ENCODE assay signal across 8 cellular contexts in the genomic region with DNA sequence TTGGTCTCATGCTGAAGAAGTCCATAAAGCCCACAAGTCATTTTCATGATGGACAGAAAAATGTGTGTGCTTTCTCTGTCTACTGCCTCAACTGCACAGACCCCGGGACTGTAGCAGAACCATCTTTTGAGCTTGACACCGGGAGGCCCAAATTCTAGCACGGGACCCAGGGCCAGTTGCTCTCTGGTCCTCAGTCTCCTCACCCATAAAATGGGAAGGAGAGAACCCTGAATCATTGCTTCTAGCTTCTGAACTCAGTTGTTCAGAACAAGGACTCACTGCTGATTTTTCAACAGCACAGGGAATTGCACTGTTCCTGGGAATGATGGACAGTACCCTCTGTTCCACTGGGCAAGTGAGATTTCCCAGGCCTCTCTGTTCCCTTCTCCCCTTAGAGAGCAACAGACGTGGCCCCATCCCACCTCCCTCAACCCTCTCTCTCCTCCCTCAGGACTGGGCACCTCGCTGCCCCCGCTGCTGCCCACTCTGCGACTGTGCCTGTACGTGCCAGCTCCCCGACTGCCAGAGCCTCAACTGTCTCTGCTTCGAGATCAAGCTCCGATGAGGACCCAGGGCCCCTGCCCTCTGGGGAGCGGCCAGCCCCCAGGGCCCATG. TPM values are rescaled to one million over a fixed set of nuclear protein-coding genes. Genes with fewer than 3 reads are reported as not detected.
DNase-seq lines count a peak whose midpoint lies in the region; ATAC-seq, FAIRE-seq and TF ChIP-seq lines count a peak whose summit lies in the region.

No MANE protein-coding gene starts in this region.

- H3K36me3 ChIP-seq in left ventricle myocardium inferior (peaks cover 17% of the 10 kb centered on the region), GM12878 (ENCODE audit: control insufficient read depth in 2 of 2, insufficient read depth in 2 of 2, low read length in 1 of 2) (peaks cover 12 to 14% of the 10 kb centered on the region in 2 experiments), vagina (peaks cover 0 to 17% of the 10 kb centered on the region in 2 donors)

- H3K27me3 ChIP-seq in left ventricle myocardium inferior (ENCODE audit: low read depth) (no peaks in the 10 kb centered on the region), GM12878 (replicated peaks in 1 of 2; ENCODE audit: control insufficient read depth in 2 of 2, insufficient read depth in 2 of 2, low read length in 1 of 2) (no peaks in the 10 kb centered on the region), vagina (no peaks in the 10 kb centered on the region)

- H3K27me3 Mint-ChIP-seq in mesothelial cell of epicardium (ENCODE audit: low read depth), result no peaks in the 10 kb centered on the region

- H3K27ac ChIP-seq in left ventricle myocardium inferior (replicated peaks), result peak overlapping the region; percentile 100
- peak overlapping the region; percentile 94 for H3K27ac ChIP-seq in GM12878 (ENCODE audit: control insufficient read depth, insufficient read depth)
- H3K27ac ChIP-seq in vagina, result peak overlapping the region; percentile 99

- FAIRE-seq in GM12878 (lab: Jason Lieb, UNC), result no peak

- peak overlapping the region; percentile 93 for H3K9ac ChIP-seq in GM12878 (ENCODE audit: control insufficient read depth, insufficient read depth, low read length)

- H3K27ac Mint-ChIP-seq in mesothelial cell of epicardium, result peak overlapping the region; percentile 99

- TF ChIP-seq EP300 in GM12878 (IDR thresholded peaks at IDR 0.05; ENCODE audit: borderline replicate concordance in 1 of 2, control insufficient read depth in 1 of 2, low read depth in 2 of 2, low read length in 2 of 2), result no peak

- WGBS in GM12878 (ENCODE audit: insufficient coverage, insufficient replicate concordance, low lambda C conversion rate, missing lambda C conversion rate), result 47% methylated on average over 12 of the region's 12 CpGs

- RAD21 ChIA-PET in GM12878 (lab: Charles Lee; ENCODE audit: unreplicated experiment), result interaction anchor here (0.8 to 3.7 kb wide), 3 partner anchors 29 to 120 kb away, joined by 3 to 42 read pairs (median 4); a partner anchor contains a TSS

- TF ChIP-seq RAD21 in GM12878 (IDR thresholded peaks at IDR 0.05; ENCODE audit: insufficient read depth, low read depth, low read length), result no peak

- H4K20me1 ChIP-seq in GM12878 (ENCODE audit: control insufficient read depth, insufficient read depth), result peaks cover 13% of the 10 kb centered on the region

- H3K79me2 ChIP-seq in GM12878 (ENCODE audit: control insufficient read depth, insufficient read depth, low read length), result peaks cover 48% of the 10 kb centered on the region

- H2AFZ ChIP-seq in GM12878 (ENCODE audit: control insufficient read depth, low read depth, low read length), result peak overlapping the region; percentile 35

- H3K4me3 ChIP-seq in left ventricle myocardium inferior (peak overlapping the region; percentile 93), GM12878 (peak overlapping the region; percentile 94), vagina (peak overlapping the region; percentile 90 to 100)

- SMC1A ChIA-PET in GM12878 (lab: Charles Lee; ENCODE audit: uncharacterized antibody, unreplicated experiment), result interaction anchor here (0.6 to 1.2 kb wide), 5 partner anchors 13 to 414 kb away, joined by 3 to 9 read pairs (median 3); a partner anchor contains a TSS

- H3K4me1 Mint-ChIP-seq in mesothelial cell of epicardium, result peaks cover 40% of the 10 kb centered on the region

- H3K4me2 ChIP-seq in GM12878 (ENCODE audit: control insufficient read depth, insufficient read depth), result peak overlapping the region; percentile 81

- H3K36me3 Mint-ChIP-seq in mesothelial cell of epicardium, result peaks cover 10% of the 10 kb centered on the region

- POLR2A ChIA-PET in GM12878 (lab: Charles Lee), result interaction anchor here (0.7 to 4.3 kb wide), 5 partner anchors 10 to 136 kb away, joined by 3 to 16 read pairs (median 4); a partner anchor contains a TSS

- no peaks in the 10 kb centered on the region for H3K9me3 ChIP-seq in left ventricle myocardium inferior (replicated peaks)
- H3K9me3 ChIP-seq in GM12878 (replicated peaks; ENCODE audit: control insufficient read depth, insufficient read depth, low read length), result no peaks in the 10 kb centered on the region
- H3K9me3 ChIP-seq in vagina, result no peaks in the 10 kb centered on the region

- H3K4me1 ChIP-seq in left ventricle myocardium inferior (peaks cover 68% of the 10 kb centered on the region), GM12878 (ENCODE audit: control insufficient read depth, insufficient read depth, low read length) (peaks cover 20% of the 10 kb centered on the region), vagina (peaks cover 46% of the 10 kb centered on the region)

- H3K9me3 Mint-ChIP-seq in mesothelial cell of epicardium, result no peaks in the 10 kb centered on the region

- BruUV-seq in GM12878 (replicated peaks; lab: Mats Ljungman, UMichigan), result no TSS peak

- in situ Hi-C loops in GM12878 (cut with MboI), result no loop called here

- no peak for TF ChIP-seq POLR2A in GM12878 (IDR thresholded peaks at IDR 0.05; ENCODE audit: low read depth, low read length)
- no peak for TF ChIP-seq POLR2A in vagina (IDR thresholded peaks at IDR 0.05)

- ATAC-seq in Right ventricle myocardium inferior, result no peak
- ATAC-seq in GM12878, result no peak

- no peak for DNase-seq in left ventricle myocardium inferior
- no peak for DNase-seq in Right ventricle myocardium inferior (ENCODE audit: missing footprints)
- DNase-seq in GM12878 (ENCODE audit: low read depth, low spot score), result no peak
- DNase-seq in mesothelial cell of epicardium (ENCODE audit: low spot score in 2 of 2, unreplicated experiment in 2 of 2), result no peak
- DNase-seq in vagina (ENCODE audit: extremely low spot score in 2 of 2), result no peak
- no peak for DNase-seq in NCI-H524 (lab: John Stamatoyannopoulos, UW)
- DNase-seq in COR-L47 (lab: John Stamatoyannopoulos, UW), result no peak
- DNase-seq in DMS153 treated with DMSO at 0.1 percent for 48 hours (lab: John Stamatoyannopoulos, UW; ENCODE audit: unreplicated experiment), result no peak

- H3K4me3 Mint-ChIP-seq in mesothelial cell of epicardium, result peak overlapping the region; percentile 87

- intact Hi-C loops in left ventricle myocardium inferior (cut with micrococcal nuclease) (no loop called here), Right ventricle myocardium inferior (cut with DNase I) (no loop called here), GM12878 (cut with micrococcal nuclease; ENCODE audit: unreplicated experiment) (no loop called here), vagina (cut with DNase I) (loop anchor here (10.0 kb wide), 1 partner anchor 341 kb away; a partner anchor contains a TSS)

- TF ChIP-seq CTCF in left ventricle myocardium inferior (IDR thresholded peaks at IDR 0.05; ENCODE audit: borderline replicate concordance), result no peak
- no peak for TF ChIP-seq CTCF in GM12878 (IDR thresholded peaks at IDR 0.05 in 2 of 3, conservative IDR thresholded peaks at IDR 0.05 in 1 of 3; ENCODE audit: control insufficient read depth in 2 of 3, extremely low read depth in 1 of 3, insufficient read depth in 1 of 3, low read depth in 3 of 3, low read length in 3 of 3)
- TF ChIP-seq CTCF in mesothelial cell of epicardium (IDR thresholded peaks at IDR 0.05; ENCODE audit: unreplicated experiment), result no peak
- no peak for TF ChIP-seq CTCF in vagina (IDR thresholded peaks at IDR 0.05)

- CTCF ChIA-PET in GM12878 (lab: Yijun Ruan, JAX), result interaction anchor here (0.7 to 8.5 kb wide), 6 partner anchors 9 to 398 kb away, joined by 3 to 77 read pairs (median 4); a partner anchor contains a TSS

RNA-seq across cellular contexts. Expression of a gene that starts 2.2 kb away (rescaled TPM):
- total RNA-seq in left ventricle myocardium inferior (3,337 TPM), Right ventricle myocardium inferior (4,126 TPM), GM12878 (2014; rRNA removed) (1,247 and 1,393 TPM in 2 replicates), GM12878 (2014; rRNA removed; fragmentation: Illumina TruSeq; extraction: Trizol) (804 and 922 TPM in 2 replicates), GM12878 (2021) (1,355 and 1,356 TPM in 2 replicates), mesothelial cell of epicardium (613 to 624 TPM (median 618 TPM) in 3 replicates), vagina (810 TPM)
- total RNA-seq in GM12878 (2013; cell fraction: nucleolus; rRNA removed), result 235 and 245 TPM in 2 replicates
- 1,146 TPM for polyA plus RNA-seq in GM12878 (2011; ENCODE audit: low read depth)
- polyA plus RNA-seq in GM12878 (2011; rRNA removed) (672 and 1,081 TPM in 2 replicates), GM12878 (2014; fragmentation: Illumina TruSeq; extraction: Trizol) (300 and 751 TPM in 2 replicates), GM12878 (2014; fragmentation: Nextera tagmentation; extraction: Ambion mirVana) (100 to 1,000 TPM; 218 to 335 TPM), GM12878 (2014; rRNA removed) (1,109 and 1,522 TPM in 2 replicates), GM12878 (2016; fragmentation: Nextera tagmentation; extraction: Ambion mirVana) (1,000 to 10,000 TPM; 2,119 to 2,339 TPM)
- polyA plus RNA-seq in GM12878 (2011; cell fraction: cytosol; rRNA removed), result 1,688 and 1,856 TPM in 2 replicates
- polyA plus RNA-seq in GM12878 (2011; cell fraction: nucleus; rRNA removed), result 1,192 and 1,238 TPM in 2 replicates
- polyA plus RNA-seq in GM12878 (2012), result 1,728 and 2,147 TPM in 2 replicates
- 879 and 1,597 TPM in 2 replicates for polyA minus RNA-seq in GM12878 (2011; rRNA and poly(A)+ RNA removed)
- 780 and 912 TPM in 2 replicates for polyA minus RNA-seq in GM12878 (2011; cell fraction: cytosol; rRNA and poly(A)+ RNA removed)
- polyA minus RNA-seq in GM12878 (2011; cell fraction: nucleus; rRNA and poly(A)+ RNA removed), result 308 and 419 TPM in 2 replicates

RNA-seq across cellular contexts. Expression of a gene that starts 12.4 kb away (rescaled TPM):
- total RNA-seq in left ventricle myocardium inferior (32.2 TPM), Right ventricle myocardium inferior (37.8 TPM), GM12878 (2014; rRNA removed) (93.4 and 118 TPM in 2 replicates), GM12878 (2014; rRNA removed; fragmentation: Illumina TruSeq; extraction: Trizol) (63.9 and 75.0 TPM in 2 replicates), GM12878 (2021) (130 and 132 TPM in 2 replicates), mesothelial cell of epicardium (102 to 107 TPM (median 105 TPM) in 3 replicates), vagina (60.4 TPM)
- total RNA-seq in GM12878 (2013; cell fraction: nucleolus; rRNA removed), result 25.0 and 30.4 TPM in 2 replicates
- polyA plus RNA-seq in GM12878 (2011; ENCODE audit: low read depth), result 59.0 TPM
- polyA plus RNA-seq in GM12878 (2011; rRNA removed) (73.0 and 143 TPM in 2 replicates), GM12878 (2014; fragmentation: Illumina TruSeq; extraction: Trizol) (34.5 and 83.7 TPM in 2 replicates), GM12878 (2014; fragmentation: Nextera tagmentation; extraction: Ambion mirVana) (10 to 100 TPM in 1 of 2 experiments, 1 to 10 TPM in 1; 2.7 to 18.8 TPM), GM12878 (2014; rRNA removed) (165 and 178 TPM in 2 replicates), GM12878 (2016; fragmentation: Nextera tagmentation; extraction: Ambion mirVana) (100 to 1,000 TPM; 194 to 240 TPM)
- 224 and 278 TPM in 2 replicates for polyA plus RNA-seq in GM12878 (2011; cell fraction: cytosol; rRNA removed)
- 130 and 151 TPM in 2 replicates for polyA plus RNA-seq in GM12878 (2011; cell fraction: nucleus; rRNA removed)
- 94.4 and 102 TPM in 2 replicates for polyA plus RNA-seq in GM12878 (2012)
- 341 and 402 TPM in 2 replicates for polyA minus RNA-seq in GM12878 (2011; rRNA and poly(A)+ RNA removed)
- polyA minus RNA-seq in GM12878 (2011; cell fraction: cytosol; rRNA and poly(A)+ RNA removed), result 82.1 and 104 TPM in 2 replicates
- polyA minus RNA-seq in GM12878 (2011; cell fraction: nucleus; rRNA and poly(A)+ RNA removed), result 27.3 and 42.2 TPM in 2 replicates

RNA-seq across cellular contexts. Expression of a gene that starts 28.3 kb away (rescaled TPM):
- total RNA-seq in left ventricle myocardium inferior (1.0 TPM), Right ventricle myocardium inferior (0.51 TPM), GM12878 (2014; rRNA removed) (0.40 and 0.44 TPM in 2 replicates), GM12878 (2014; rRNA removed; fragmentation: Illumina TruSeq; extraction: Trizol) (0.09 and 0.18 TPM in 2 replicates), GM12878 (2021) (0.54 and 1.0 TPM in 2 replicates), mesothelial cell of epicardium (2.3 to 2.7 TPM (median 2.4 TPM) in 3 replicates), vagina (6.4 TPM)
- total RNA-seq in GM12878 (2013; cell fraction: nucleolus; rRNA removed), result 3.5 and 5.1 TPM in 2 replicates
- polyA plus RNA-seq in GM12878 (2011; ENCODE audit: low read depth), result 0.35 TPM
- polyA plus RNA-seq in GM12878 (2011; rRNA removed) (0.19 and 0.39 TPM in 2 replicates), GM12878 (2014; fragmentation: Illumina TruSeq; extraction: Trizol) (0.24 TPM in 1 of 2 replicates, not detected in the other), GM12878 (2014; fragmentation: Nextera tagmentation; extraction: Ambion mirVana) (not detected), GM12878 (2014; rRNA removed) (0.20 and 0.90 TPM in 2 replicates), GM12878 (2016; fragmentation: Nextera tagmentation; extraction: Ambion mirVana) (under 1 TPM; 0.08 to 0.15 TPM)
- 0.49 and 0.57 TPM in 2 replicates for polyA plus RNA-seq in GM12878 (2011; cell fraction: cytosol; rRNA removed)
- 2.5 and 2.6 TPM in 2 replicates for polyA plus RNA-seq in GM12878 (2011; cell fraction: nucleus; rRNA removed)
- 1.3 and 1.7 TPM in 2 replicates for polyA plus RNA-seq in GM12878 (2012)
- 1.1 TPM in 1 of 2 replicates, not detected in the other for polyA minus RNA-seq in GM12878 (2011; rRNA and poly(A)+ RNA removed)
- polyA minus RNA-seq in GM12878 (2011; cell fraction: cytosol; rRNA and poly(A)+ RNA removed), result not detected in 2 replicates
- 1.3 and 1.8 TPM in 2 replicates for polyA minus RNA-seq in GM12878 (2011; cell fraction: nucleus; rRNA and poly(A)+ RNA removed)

RNA-seq across cellular contexts. Expression of a gene that starts 32.3 kb away (rescaled TPM):
- total RNA-seq in left ventricle myocardium inferior (not detected), Right ventricle myocardium inferior (not detected), GM12878 (2014; rRNA removed) (0.22 TPM in 1 of 2 replicates, not detected in the other), GM12878 (2014; rRNA removed; fragmentation: Illumina TruSeq; extraction: Trizol) (0.13 TPM in 1 of 2 replicates, not detected in the other), GM12878 (2021) (0.29 and 0.51 TPM in 2 replicates), mesothelial cell of epicardium (0.55 to 1.1 TPM (median 0.72 TPM) in 3 replicates), vagina (0.98 TPM)
- 0.76 TPM in 1 of 2 replicates, not detected in the other for total RNA-seq in GM12878 (2013; cell fraction: nucleolus; rRNA removed)
- 0.29 TPM for polyA plus RNA-seq in GM12878 (2011; ENCODE audit: low read depth)
- polyA plus RNA-seq in GM12878 (2011; rRNA removed) (0.08 and 0.12 TPM in 2 replicates), GM12878 (2014; fragmentation: Illumina TruSeq; extraction: Trizol) (0.35 TPM in 1 of 2 replicates, not detected in the other), GM12878 (2014; fragmentation: Nextera tagmentation; extraction: Ambion mirVana) (under 1 TPM in 1 of 2 experiments, not detected in 1; 0.05 TPM), GM12878 (2014; rRNA removed) (0.22 and 0.28 TPM in 2 replicates), GM12878 (2016; fragmentation: Nextera tagmentation; extraction: Ambion mirVana) (not detected)
- polyA plus RNA-seq in GM12878 (2011; cell fraction: cytosol; rRNA removed), result 0.10 and 0.20 TPM in 2 replicates
- 1.4 and 1.6 TPM in 2 replicates for polyA plus RNA-seq in GM12878 (2011; cell fraction: nucleus; rRNA removed)
- polyA plus RNA-seq in GM12878 (2012), result 0.43 and 0.46 TPM in 2 replicates
- 0.26 and 0.29 TPM in 2 replicates for polyA minus RNA-seq in GM12878 (2011; rRNA and poly(A)+ RNA removed)
- polyA minus RNA-seq in GM12878 (2011; cell fraction: cytosol; rRNA and poly(A)+ RNA removed), result not detected in 2 replicates
- not detected in 2 replicates for polyA minus RNA-seq in GM12878 (2011; cell fraction: nucleus; rRNA and poly(A)+ RNA removed)

RNA-seq across cellular contexts. Expression of a gene that starts 32.6 kb away (rescaled TPM):
- total RNA-seq in left ventricle myocardium inferior (54.4 TPM), Right ventricle myocardium inferior (61.5 TPM), GM12878 (2014; rRNA removed) (7.5 and 11.5 TPM in 2 replicates), GM12878 (2014; rRNA removed; fragmentation: Illumina TruSeq; extraction: Trizol) (5.1 and 5.3 TPM in 2 replicates), GM12878 (2021) (13.3 and 13.8 TPM in 2 replicates), mesothelial cell of epicardium (34.5 to 45.0 TPM (median 36.9 TPM) in 3 replicates), vagina (116 TPM)
- total RNA-seq in GM12878 (2013; cell fraction: nucleolus; rRNA removed), result 16.5 and 18.6 TPM in 2 replicates
- 17.1 TPM for polyA plus RNA-seq in GM12878 (2011; ENCODE audit: low read depth)
- polyA plus RNA-seq in GM12878 (2011; rRNA removed) (7.3 and 12.7 TPM in 2 replicates), GM12878 (2014; fragmentation: Illumina TruSeq; extraction: Trizol) (1.6 and 6.2 TPM in 2 replicates), GM12878 (2014; fragmentation: Nextera tagmentation; extraction: Ambion mirVana) (1 to 10 TPM; 1.3 to 3.1 TPM), GM12878 (2014; rRNA removed) (18.0 and 25.0 TPM in 2 replicates), GM12878 (2016; fragmentation: Nextera tagmentation; extraction: Ambion mirVana) (10 to 100 TPM; 19.1 to 22.0 TPM)
- polyA plus RNA-seq in GM12878 (2011; cell fraction: cytosol; rRNA removed), result 23.5 and 24.7 TPM in 2 replicates
- 30.2 and 30.8 TPM in 2 replicates for polyA plus RNA-seq in GM12878 (2011; cell fraction: nucleus; rRNA removed)
- 59.4 and 63.5 TPM in 2 replicates for polyA plus RNA-seq in GM12878 (2012)
- polyA minus RNA-seq in GM12878 (2011; rRNA and poly(A)+ RNA removed), result 5.0 and 8.5 TPM in 2 replicates
- 4.7 and 4.9 TPM in 2 replicates for polyA minus RNA-seq in GM12878 (2011; cell fraction: cytosol; rRNA and poly(A)+ RNA removed)
- polyA minus RNA-seq in GM12878 (2011; cell fraction: nucleus; rRNA and poly(A)+ RNA removed), result 6.9 and 12.4 TPM in 2 replicates
